8 cellular contexts compared by ENCODE assay signal in the genomic region with DNA sequence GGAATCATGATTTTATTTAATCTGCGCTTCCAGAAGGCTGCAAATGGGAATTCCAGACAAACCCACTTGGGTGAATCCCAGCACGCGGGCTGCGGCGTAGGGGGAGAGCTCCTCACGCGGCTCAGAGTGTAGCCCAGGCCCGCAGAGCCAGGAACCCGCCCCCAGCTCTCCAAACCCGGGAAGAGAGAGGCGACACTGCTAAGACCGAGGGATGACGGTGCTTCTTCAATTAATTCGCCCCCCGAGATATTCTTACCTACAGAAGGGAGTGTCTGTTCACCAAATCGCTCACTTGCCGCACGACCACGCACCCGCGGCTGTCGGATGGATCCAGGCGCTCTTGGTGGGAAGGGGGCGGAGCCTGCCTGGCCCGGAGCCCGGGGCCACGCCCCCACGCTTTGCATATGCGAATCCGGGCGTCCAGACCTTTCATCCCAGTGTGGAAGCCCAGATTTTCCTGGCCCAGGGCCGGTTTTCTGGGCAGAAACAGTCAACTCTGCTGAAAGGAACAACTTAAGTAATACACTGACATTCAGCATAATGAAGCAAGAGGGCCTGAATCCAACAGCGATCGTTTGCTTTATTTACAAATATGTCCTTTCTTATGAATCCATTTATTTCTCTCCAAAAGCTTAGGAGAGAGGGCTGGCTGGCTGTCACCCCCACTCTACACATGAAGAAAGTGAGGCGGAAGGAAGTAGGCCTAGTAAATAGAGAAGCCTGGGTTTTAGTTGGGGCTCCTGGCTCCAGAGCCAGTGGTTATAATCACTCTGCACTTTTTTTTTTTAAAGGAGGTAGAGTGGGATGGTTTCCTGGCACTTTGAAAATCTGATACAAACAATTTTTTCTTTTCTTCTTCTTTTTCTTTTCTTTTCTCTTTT. TPM values are rescaled to one million over a fixed set of nuclear protein-coding genes. Genes with fewer than 3 reads are reported as not detected.
DNase-seq lines count a peak whose midpoint lies in the region; ATAC-seq lines count a peak whose summit lies in the region.

A gene (minus strand): TSS at position 342 of the 881 bp plus-strand sequence. CDS start 15,710 bp downstream, outside the sequence.

- ATAC-seq in left lobe of liver = peak; percentile 96
- ATAC-seq in GM18502 (IDR thresholded peaks at IDR 0.05; ENCODE audit: poor library complexity, unreplicated experiment) = no peak

- peak within 1 kb of the TSS; percentile 50 to 71 for H3K9ac ChIP-seq in duodenal mucosa (ENCODE audit: low read depth in 1 of 2, low read length in 2 of 2)

- DNase-seq in ELR (ENCODE audit: low read depth) = peak; percentile 69
- peak; percentile 54 for DNase-seq in NCI-H345 (lab: John Stamatoyannopoulos, UW)
- peak; percentile 98 for DNase-seq in left lobe of liver (ENCODE audit: low spot score)
- DNase-seq in stimulated activated CD8-positive, alpha-beta memory T cell treated with anti-CD3 and anti-CD28 coated beads, Interleukin-4, amount 100 ng/mL, for 48 hours = peak; percentile 32
- no peak for DNase-seq in SIG-M5 (lab: John Stamatoyannopoulos, UW)
- no peak for DNase-seq in activated CD4-positive, alpha-beta T cell treated with anti-CD3 and anti-CD28 coated beads for 1 hour

- peak within 1 kb of the TSS; percentile 72 to 76 for H3K4me3 ChIP-seq in duodenal mucosa (ENCODE audit: low read depth in 1 of 2, low read length in 2 of 2)

- H3K27ac ChIP-seq in duodenal mucosa (ENCODE audit: low read depth, low read length) = no peak within 1 kb of the TSS

- no peaks in the 10 kb centered on the region for H3K9me3 ChIP-seq in duodenal mucosa (ENCODE audit: control insufficient read depth in 1 of 2, low read length in 2 of 2)

- H3K36me3 ChIP-seq in duodenal mucosa (ENCODE audit: control insufficient read depth in 1 of 2, insufficient read depth in 2 of 2, low read length in 2 of 2) = no peaks in the 10 kb centered on the region

- H3K4me1 ChIP-seq in duodenal mucosa (ENCODE audit: control insufficient read depth in 1 of 2, insufficient read depth in 2 of 2, low read length in 2 of 2) = peaks cover 0 to 8% of the 10 kb centered on the region in 2 donors

- H3K27me3 ChIP-seq in duodenal mucosa (ENCODE audit: control insufficient read depth in 1 of 2, insufficient read depth in 2 of 2, low read length in 2 of 2) = no peaks in the 10 kb centered on the region

RNA-seq across cellular contexts. Expression of the gene that starts here (rescaled TPM):
- 14.6 TPM for total RNA-seq in left lobe of liver

Comparison
In these comparisons a context has a peak if more than half of its experiments do, and no peak if none do; other contexts are left out.
1. DNase-seq: peak in ELR (single experiment), NCI-H345 (single experiment), left lobe of liver (single experiment) and stimulated activated CD8-positive, alpha-beta memory T cell treated with anti-CD3 and anti-CD28 coated beads, Interleukin-4, amount 100 ng/mL, for 48 hours (single experiment); none in SIG-M5 (single experiment) and activated CD4-positive, alpha-beta T cell treated with anti-CD3 and anti-CD28 coated beads for 1 hour (single experiment).